Comparison of ENCODE assay signal across 8 cellular contexts in genomic region chr13:33676045-33676699, GRCh38.
A peak's percentile ranks its signal among the peaks of the same experiment; 100 is the strongest.
DNase-seq lines count a peak whose midpoint lies in the region; ATAC-seq and TF ChIP-seq lines count a peak whose summit lies in the region.

No MANE protein-coding gene starts in this region.

- no peaks in the 10 kb centered on the region; the same call in 1 of the 2 replicates for H3K4me1 ChIP-seq in DND-41 (ENCODE audit: insufficient read depth, low read length)
- peaks cover 20% of the 10 kb centered on the region for H3K4me1 ChIP-seq in psoas muscle
- peaks cover 4% of the 10 kb centered on the region for H3K4me1 ChIP-seq in endodermal cell (ENCODE audit: control insufficient read depth, insufficient read depth, low read length)

- peaks cover 8% of the 10 kb centered on the region for H3K27me3 Mint-ChIP-seq in endodermal cell (ENCODE audit: insufficient read depth)
- H3K27me3 Mint-ChIP-seq in stimulated activated memory B cell treated with anti-CD40 and anti-IgM and Interleukin-4, amounts not matched to agents 10 μg/mL and 1 μg/mL and 100 μg/mL, for 72 hours: no peaks in the 10 kb centered on the region

- no peaks in the 10 kb centered on the region for H3K36me3 Mint-ChIP-seq in endodermal cell (ENCODE audit: low read depth)
- H3K36me3 Mint-ChIP-seq in stimulated activated memory B cell treated with anti-CD40 and anti-IgM and Interleukin-4, amounts not matched to agents 10 μg/mL and 1 μg/mL and 100 μg/mL, for 72 hours: no peaks in the 10 kb centered on the region

- peak overlapping the region; percentile 28; the same call in 1 of the 2 replicates for H2AFZ ChIP-seq in DND-41 (ENCODE audit: low read depth, low read length)

- intact Hi-C loops in psoas muscle (cut with DNase I): loop anchor here in 1 of 2 donors (2.0 kb wide), 1 partner anchor 65 kb away; no protein-coding TSS in a partner anchor

- no peaks in the 10 kb centered on the region for H4K20me1 ChIP-seq in DND-41 (ENCODE audit: insufficient read depth, low read length)

- peaks cover 3% of the 10 kb centered on the region for H3K27me3 ChIP-seq in DND-41 (ENCODE audit: insufficient read depth, low read length, poor library complexity)
- H3K27me3 ChIP-seq in psoas muscle (ENCODE audit: insufficient read depth in 3 of 3, low read length in 2 of 3): no peaks in the 10 kb centered on the region
- peaks cover 16% of the 10 kb centered on the region for H3K27me3 ChIP-seq in endodermal cell (ENCODE audit: control insufficient read depth, insufficient read depth, low read length, poor library complexity, severe bottlenecking)

- TF ChIP-seq CTCF in DND-41 (IDR thresholded peaks at IDR 0.05; ENCODE audit: borderline replicate concordance, extremely low read depth, low read length, poor library complexity, severe bottlenecking): no peak
- TF ChIP-seq CTCF in fibroblast of the aortic adventitia (IDR thresholded peaks at IDR 0.05; ENCODE audit: insufficient read depth, low read length): no peak
- no peak for TF ChIP-seq CTCF in psoas muscle (IDR thresholded peaks at IDR 0.05)
- no peak for TF ChIP-seq CTCF in endodermal cell (conservative IDR thresholded peaks at IDR 0.05)

- H3K27ac ChIP-seq in DND-41 (ENCODE audit: low read length): no peak overlapping the region
- peak overlapping the region; percentile 70 for H3K27ac ChIP-seq in psoas muscle
- no peak overlapping the region for H3K27ac ChIP-seq in endodermal cell (ENCODE audit: low read depth, low read length)

- ATAC-seq in DND-41 (ENCODE audit: insufficient read depth, low read depth) (no peak), psoas muscle (peak; percentile 47 to 80 (median 60)), HG03571 (IDR thresholded peaks at IDR 0.05; ENCODE audit: unreplicated experiment) (no peak)
- no peak for ATAC-seq in stimulated activated memory B cell treated with anti-CD40 and anti-IgM and Interleukin-4, amounts not matched to agents 10 μg/mL and 1 μg/mL and 100 μg/mL, for 72 hours

- no peak for DNase-seq in DND-41
- peak; percentile 29 for DNase-seq in RPMI7951 (ENCODE audit: low read depth)
- DNase-seq in fibroblast of the aortic adventitia (ENCODE audit: low read depth): peak; percentile 8
- DNase-seq in psoas muscle: no peak
- no peak for DNase-seq in endodermal cell
- DNase-seq in KBM-7: no peak

- no peak overlapping the region for H3K4me3 Mint-ChIP-seq in endodermal cell
- H3K4me3 Mint-ChIP-seq in stimulated activated memory B cell treated with anti-CD40 and anti-IgM and Interleukin-4, amounts not matched to agents 10 μg/mL and 1 μg/mL and 100 μg/mL, for 72 hours: no peak overlapping the region

- H3K79me2 ChIP-seq in DND-41 (ENCODE audit: insufficient read depth, low read length): no peaks in the 10 kb centered on the region

- in situ Hi-C loops in KBM-7 (cut with MboI; ENCODE audit: low pct_unique_long_range_greater_than_20kb, low sequenced_read_pairs): no loop called here

- no peak overlapping the region for H3K4me2 ChIP-seq in DND-41 (ENCODE audit: insufficient read depth, low read length)

- WGBS in psoas muscle, 3 donors: 3 to 6% (median 5%) methylated on average over 11 of the region's 11 CpGs
- WGBS in endodermal cell (ENCODE audit: insufficient coverage in 1 of 2, insufficient read length in 1 of 2), 2 experiments: 93 to 94% methylated on average over 10 to 11 of the region's 11 CpGs

- no peak overlapping the region for H3K27ac Mint-ChIP-seq in endodermal cell
- no peak overlapping the region for H3K27ac Mint-ChIP-seq in stimulated activated memory B cell treated with anti-CD40 and anti-IgM and Interleukin-4, amounts not matched to agents 10 μg/mL and 1 μg/mL and 100 μg/mL, for 72 hours

- peaks cover 31% of the 10 kb centered on the region for H3K4me1 Mint-ChIP-seq in endodermal cell
- peaks cover 20% of the 10 kb centered on the region for H3K4me1 Mint-ChIP-seq in stimulated activated memory B cell treated with anti-CD40 and anti-IgM and Interleukin-4, amounts not matched to agents 10 μg/mL and 1 μg/mL and 100 μg/mL, for 72 hours

- H3K9ac ChIP-seq in DND-41 (ENCODE audit: low read depth, low read length): no peak overlapping the region
- H3K9ac ChIP-seq in endodermal cell (ENCODE audit: extremely low read depth, low read length, poor library complexity, severe bottlenecking): no peak overlapping the region

- H3K4me3 ChIP-seq in DND-41 (ENCODE audit: low read depth in 1 of 2, low read length in 2 of 2) (no peak overlapping the region), fibroblast of the aortic adventitia (ENCODE audit: low read depth, low read length) (peak overlapping the region; percentile 59), psoas muscle (peak overlapping the region; percentile 65), endodermal cell (ENCODE audit: low read length) (no peak overlapping the region)

- no peaks in the 10 kb centered on the region for H3K9me3 ChIP-seq in DND-41 (ENCODE audit: insufficient read depth, low read length, severe bottlenecking)
- no peaks in the 10 kb centered on the region for H3K9me3 ChIP-seq in psoas muscle
- no peaks in the 10 kb centered on the region for H3K9me3 ChIP-seq in endodermal cell (ENCODE audit: control insufficient read depth, low read length)

- H3K36me3 ChIP-seq in DND-41 (ENCODE audit: insufficient read depth, low read length) (no peaks in the 10 kb centered on the region), psoas muscle (ENCODE audit: insufficient read depth in 1 of 2, low read depth in 1 of 2) (no peaks in the 10 kb centered on the region), endodermal cell (ENCODE audit: control insufficient read depth, insufficient read depth, low read length) (no peaks in the 10 kb centered on the region)

- peaks cover 4% of the 10 kb centered on the region for H3K9me3 Mint-ChIP-seq in endodermal cell
- no peaks in the 10 kb centered on the region for H3K9me3 Mint-ChIP-seq in stimulated activated memory B cell treated with anti-CD40 and anti-IgM and Interleukin-4, amounts not matched to agents 10 μg/mL and 1 μg/mL and 100 μg/mL, for 72 hours

Comparison
In these comparisons a context has a peak if more than half of its experiments do, and no peak if none do; other contexts are left out.
1. ATAC-seq: peak in psoas muscle (4 of 4); none in DND-41 (single experiment), stimulated activated memory B cell treated with anti-CD40 and anti-IgM and Interleukin-4, amounts not matched to agents 10 μg/mL and 1 μg/mL and 100 μg/mL, for 72 hours (single experiment) and HG03571 (single experiment).
2. DNase-seq: peak in RPMI7951 (single experiment) and fibroblast of the aortic adventitia (single experiment); none in DND-41 (single experiment), psoas muscle (0 of 2), endodermal cell (single experiment) and KBM-7 (single experiment).
3. H3K4me3 ChIP-seq: peak in fibroblast of the aortic adventitia (single experiment) and psoas muscle (single experiment); none in DND-41 (0 of 2) and endodermal cell (single experiment).